In the genomic region with DNA sequence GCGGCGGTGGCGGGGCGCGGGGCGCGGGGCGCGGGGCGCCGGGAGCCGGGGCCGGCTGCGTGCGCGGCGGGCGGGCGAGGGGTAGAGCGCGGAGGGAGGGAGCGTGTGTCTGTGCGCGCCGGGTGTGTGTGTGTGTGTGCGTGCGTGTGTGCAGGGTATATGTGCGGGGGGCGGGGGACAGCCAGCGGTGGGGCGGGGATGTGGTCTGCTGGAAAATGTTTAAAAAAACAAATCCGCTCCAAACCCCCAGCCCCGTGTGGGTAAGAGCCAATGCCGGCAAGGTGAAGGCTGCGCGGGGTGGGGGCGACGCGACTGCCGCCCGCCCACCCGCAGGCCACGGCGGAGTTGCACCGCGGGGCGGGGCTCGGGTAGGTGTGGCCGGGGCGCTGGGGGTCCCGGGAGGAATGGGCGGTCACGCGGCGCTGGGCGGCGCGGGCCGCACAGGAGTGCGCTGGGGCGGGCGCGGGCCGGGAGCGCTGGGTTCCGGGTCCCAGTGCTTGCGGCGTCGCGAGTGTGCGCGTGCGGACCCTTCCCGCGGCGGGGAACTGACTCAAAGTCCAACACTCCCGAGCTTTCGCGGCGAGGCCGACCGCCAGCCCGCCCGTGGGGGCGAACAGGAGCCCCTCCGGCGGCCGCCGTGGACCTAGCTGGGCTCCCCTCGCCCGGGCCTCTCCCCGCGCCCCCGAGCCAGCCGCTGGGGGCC, we compare ENCODE assay signal across 8 cellular contexts. TPM values are rescaled to one million over a fixed set of nuclear protein-coding genes. Genes with fewer than 3 reads are reported as not detected.
DNase-seq lines count a peak whose midpoint lies in the region; ATAC-seq and TF ChIP-seq lines count a peak whose summit lies in the region.

A gene (minus strand): TSS at position 132 of the 703 bp plus-strand sequence. CDS start 167 bp downstream, outside the sequence.

- H2BK15ac ChIP-seq in mesendoderm (replicated peaks; ENCODE audit: low read depth) = no peak within 1 kb of the TSS

- no peaks in the 10 kb centered on the region for H3K36me3 ChIP-seq in ectodermal cell (ENCODE audit: control insufficient read depth, insufficient read depth, low read length)
- no peaks in the 10 kb centered on the region for H3K36me3 ChIP-seq in mesendoderm (ENCODE audit: control insufficient read depth, insufficient read depth, low read length)
- no peaks in the 10 kb centered on the region for H3K36me3 ChIP-seq in thyroid gland

- peak within 1 kb of the TSS; percentile 87 for H3K56ac ChIP-seq in mesendoderm (ENCODE audit: low read length)

- H3K79me1 ChIP-seq in mesendoderm (ENCODE audit: low read length) = no peaks in the 10 kb centered on the region

- no peak within 1 kb of the TSS for H3K27ac ChIP-seq in ectodermal cell (ENCODE audit: insufficient read depth, low read depth, low read length, poor library complexity, severe bottlenecking)
- no peak within 1 kb of the TSS for H3K27ac ChIP-seq in mesendoderm (ENCODE audit: low read depth, low read length)
- peak within 1 kb of the TSS; percentile 52 to 85 (median 66) for H3K27ac ChIP-seq in thyroid gland

- ATAC-seq in HG02852 (IDR thresholded peaks at IDR 0.05; ENCODE audit: unreplicated experiment) = no peak

- H3K9me3 ChIP-seq in ectodermal cell (ENCODE audit: control insufficient read depth, low read length) (no peaks in the 10 kb centered on the region), thyroid gland (no peaks in the 10 kb centered on the region)

- H3K4ac ChIP-seq in mesendoderm (ENCODE audit: low read depth, low read length) = peak within 1 kb of the TSS; percentile 10

- H4K5ac ChIP-seq in mesendoderm (ENCODE audit: low read length) = no peak within 1 kb of the TSS

- DNase-seq in NCI-H146 (lab: John Stamatoyannopoulos, UW) = peak; percentile 29
- DNase-seq in NCI-H146 treated with DMSO at 0.1 percent for 48 hours (lab: John Stamatoyannopoulos, UW; ENCODE audit: unreplicated experiment) = no peak
- peak; percentile 30 for DNase-seq in mesendoderm
- no peak for DNase-seq in thyroid gland
- DNase-seq in H4 (ENCODE audit: low spot score) = no peak
- DNase-seq in NCI-H1930 (lab: John Stamatoyannopoulos, UW) = no peak

- no peak within 1 kb of the TSS for H2BK120ac ChIP-seq in mesendoderm (ENCODE audit: low read depth, low read length)

- peak within 1 kb of the TSS; percentile 45 for H3K4me2 ChIP-seq in mesendoderm (ENCODE audit: low read length)

- peak within 1 kb of the TSS; percentile 64 for H3K9ac ChIP-seq in mesendoderm (ENCODE audit: low read length)

- 0 to 1% methylated on average over 94 to 95 of the region's 95 CpGs for WGBS in ectodermal cell, 2 experiments
- no CpG with 5 or more reads among the region's 95 CpGs for WGBS in mesendoderm (ENCODE audit: extremely low coverage, insufficient coverage, low lambda C conversion rate)
- 0 to 3% methylated on average over 8 to 38 of the region's 95 CpGs for WGBS in thyroid gland, 2 donors

- TF ChIP-seq CTCF in thyroid gland (IDR thresholded peaks at IDR 0.05) = no peak

- TF ChIP-seq POLR2A in thyroid gland (IDR thresholded peaks at IDR 0.05) = no peak

- H2BK5ac ChIP-seq in mesendoderm (ENCODE audit: low read length) = no peak within 1 kb of the TSS

- no peak within 1 kb of the TSS for H2AK5ac ChIP-seq in mesendoderm (ENCODE audit: low read length)

- H3K4me1 ChIP-seq in ectodermal cell (ENCODE audit: control insufficient read depth, insufficient read depth, low read length) (peaks cover 23% of the 10 kb centered on the region), mesendoderm (ENCODE audit: control insufficient read depth, low read depth, low read length) (peaks cover 5% of the 10 kb centered on the region), thyroid gland (peaks cover 16 to 40% of the 10 kb centered on the region in 2 donors)

- H3K27me3 ChIP-seq in ectodermal cell (ENCODE audit: control insufficient read depth, insufficient read depth, low read length, poor library complexity, severe bottlenecking) = peaks cover 46% of the 10 kb centered on the region
- peaks cover 1% of the 10 kb centered on the region for H3K27me3 ChIP-seq in mesendoderm (ENCODE audit: insufficient read depth, low read length, poor library complexity)
- H3K27me3 ChIP-seq in thyroid gland = no peaks in the 10 kb centered on the region

- H3K18ac ChIP-seq in mesendoderm (ENCODE audit: low read length) = peak within 1 kb of the TSS; percentile 75

- H4K8ac ChIP-seq in mesendoderm (ENCODE audit: low read depth, low read length) = no peak within 1 kb of the TSS

- H3K79me2 ChIP-seq in mesendoderm (ENCODE audit: control insufficient read depth, insufficient read depth, low read length) = no peaks in the 10 kb centered on the region

- H3K4me3 ChIP-seq in ectodermal cell (ENCODE audit: insufficient read depth, low read depth, low read length) = peak within 1 kb of the TSS; percentile 41
- peak within 1 kb of the TSS; percentile 40 for H3K4me3 ChIP-seq in mesendoderm (ENCODE audit: low read length)
- H3K4me3 ChIP-seq in thyroid gland (replicated peaks in 1 of 3) = peak within 1 kb of the TSS in 1 of 3 donors; percentile 47

- H3K23ac ChIP-seq in mesendoderm (ENCODE audit: low read length) = peak within 1 kb of the TSS; percentile 30

- intact Hi-C loops in thyroid gland (cut with DNase I) = no loop called here

RNA-seq across cellular contexts. Expression of the gene that starts here (rescaled TPM):
- 0.61 TPM for polyA plus RNA-seq in ectodermal cell (2013, experiment 1 of 4)
- polyA plus RNA-seq in ectodermal cell (2013, experiment 2 of 4) = 0.73 TPM
- polyA plus RNA-seq in ectodermal cell (2013, experiment 3 of 4) = 1.4 TPM
- polyA plus RNA-seq in ectodermal cell (2013, experiment 4 of 4) = 1.4 TPM
- 0.88 TPM for polyA plus RNA-seq in mesendoderm (2013, experiment 1 of 2)
- polyA plus RNA-seq in mesendoderm (2013, experiment 2 of 2) = 0.88 TPM
- total RNA-seq in thyroid gland = 10 to 100 TPM; 14.7 to 32.3 (median 25.6) TPM
- total RNA-seq in H4 (2014; rRNA removed; shearing (Covaris generic)) = 0.25 and 1.8 TPM in 2 replicates

Comparison
In these comparisons a context has a peak if more than half of its experiments do, and no peak if none do; other contexts are left out.
1. DNase-seq: peak in NCI-H146 (single experiment) and mesendoderm (single experiment); none in NCI-H146 treated with DMSO at 0.1 percent for 48 hours (single experiment), thyroid gland (0 of 2), H4 (single experiment) and NCI-H1930 (0 of 2).
2. H3K27ac ChIP-seq: peak in thyroid gland (3 of 3); none in ectodermal cell (single experiment) and mesendoderm (single experiment).